8 cellular contexts compared by ENCODE assay signal in genomic region chr7:152335900-152336571, GRCh38.
DNase-seq lines count a peak whose midpoint lies in the region; ATAC-seq and TF ChIP-seq lines count a peak whose summit lies in the region.

No MANE protein-coding gene starts in this region.

- H3K4me1 Mint-ChIP-seq in central memory CD8-positive, alpha-beta T cell: peaks cover 52% of the 10 kb centered on the region
- H3K4me1 Mint-ChIP-seq in natural killer cell: peaks cover 49 to 55% of the 10 kb centered on the region in 2 donors

- no peaks in the 10 kb centered on the region for H3K27me3 ChIP-seq in GM06990 (replicated peaks; ENCODE audit: control insufficient read depth, insufficient read depth, low read length)

- peak overlapping the region; percentile 78 for H3K27ac Mint-ChIP-seq in central memory CD8-positive, alpha-beta T cell (ENCODE audit: low read depth)
- H3K27ac Mint-ChIP-seq in natural killer cell: peak overlapping the region; percentile 92 to 94

- no peak for TF ChIP-seq CTCF in GM06990 (IDR thresholded peaks at IDR 0.05; ENCODE audit: insufficient read depth, low read length, poor library complexity, severe bottlenecking)
- no peak for TF ChIP-seq CTCF in natural killer cell (IDR thresholded peaks at IDR 0.05)

- no peaks in the 10 kb centered on the region for H3K36me3 ChIP-seq in GM06990 (ENCODE audit: control insufficient read depth, insufficient read depth, low read length)

- H3K27me3 Mint-ChIP-seq in central memory CD8-positive, alpha-beta T cell: no peaks in the 10 kb centered on the region
- H3K27me3 Mint-ChIP-seq in natural killer cell (ENCODE audit: low read depth in 2 of 2): no peaks in the 10 kb centered on the region

- ATAC-seq in HG02588 (IDR thresholded peaks at IDR 0.05; ENCODE audit: unreplicated experiment) (peak; percentile 59), natural killer cell (peak; percentile 65 to 75 (median 70))
- ATAC-seq in central memory CD8-positive, alpha-beta T cell (replicated peaks; ENCODE audit: extremely low read depth, poor library complexity, severe bottlenecking): peak; percentile 38

- DNase-seq in GM06990 (ENCODE audit: extremely low read depth, insufficient read length) (no peak), natural killer cell (no peak), kidney tubule cell (ENCODE audit: low spot score) (no peak), NCI-H69 (lab: John Stamatoyannopoulos, UW) (no peak), foreskin melanocyte (no peak), HK-2 (ENCODE audit: unreplicated experiment) (no peak)
- no peak for DNase-seq in central memory CD8-positive, alpha-beta T cell (ENCODE audit: low spot score in 2 of 2)

- H3K4me3 ChIP-seq in GM06990 (replicated peaks; ENCODE audit: low read depth, low read length): peak overlapping the region; percentile 27

- H3K36me3 Mint-ChIP-seq in central memory CD8-positive, alpha-beta T cell (ENCODE audit: insufficient read depth): peaks cover 3% of the 10 kb centered on the region
- no peaks in the 10 kb centered on the region for H3K36me3 Mint-ChIP-seq in natural killer cell

- H3K9me3 Mint-ChIP-seq in central memory CD8-positive, alpha-beta T cell: no peaks in the 10 kb centered on the region
- no peaks in the 10 kb centered on the region for H3K9me3 Mint-ChIP-seq in natural killer cell

- intact Hi-C loops in natural killer cell (cut with micrococcal nuclease): loop anchor here (2.0 to 10.0 kb wide), 4 partner anchors 99 to 371 kb away; partner anchors contain the start of gene XRCC2

- H3K4me3 Mint-ChIP-seq in central memory CD8-positive, alpha-beta T cell: peak overlapping the region; percentile 65
- H3K4me3 Mint-ChIP-seq in natural killer cell: peak overlapping the region; percentile 87
